ENCODE assay signal across 17 cellular contexts in the genomic region with DNA sequence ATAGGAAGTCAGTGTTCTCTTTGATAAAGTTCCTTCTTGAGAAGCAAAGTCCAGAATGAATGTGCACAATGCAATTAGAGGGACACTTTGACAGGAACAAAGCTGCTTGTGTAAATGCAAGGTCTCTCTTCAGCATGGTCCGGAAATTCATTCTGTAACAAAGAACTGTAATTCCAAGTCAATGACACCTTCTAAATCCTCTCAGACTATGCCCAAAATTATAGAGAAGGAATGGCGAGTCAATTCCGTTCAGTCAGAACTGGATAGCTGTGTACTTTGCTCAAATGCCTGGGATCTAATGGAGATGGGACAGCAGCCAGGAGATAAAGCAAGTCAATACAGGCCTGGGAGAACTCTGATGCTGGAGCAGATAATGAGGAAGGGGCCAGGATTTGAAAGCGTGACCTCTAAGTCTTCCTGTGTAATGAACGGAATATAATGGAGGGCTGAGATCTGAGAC.
A peak's percentile ranks its signal among the peaks of the same experiment; 100 is the strongest.
DNase-seq lines count a peak whose midpoint lies in the region; ATAC-seq and TF ChIP-seq lines count a peak whose summit lies in the region.
"Had no signal": no experiment of that assay in that cellular context is flagged by ENCODE, and none has a peak within 500 bp of the region (broad histone marks: within the 10 kb centered on the region; RNA-seq: fewer than 3 reads in every experiment).

No MANE protein-coding gene starts in this region.

- RAD21 ChIA-PET in HCT116 (lab: Charles Lee; ENCODE audit: low non-redundant PET in 1 of 2, low total read pairs in 2 of 2, uncharacterized antibody in 2 of 2, unreplicated experiment in 2 of 2) = interaction anchor here in 1 of 2 experiments (0.8 kb wide), 1 partner anchor 209 kb away, joined by 3 read pairs; no protein-coding TSS in a partner anchor

- H3K4me1 ChIP-seq in HCT116 (ENCODE audit: control insufficient read depth in 1 of 2, insufficient read depth in 2 of 2, low read length in 2 of 2) = peaks cover 18 to 30% of the 10 kb centered on the region in 2 experiments
- H3K4me1 ChIP-seq in mucosa of descending colon (ENCODE audit: low read depth) = no peaks in the 10 kb centered on the region

- no peak for TF ChIP-seq RAD21 in HCT116 (IDR thresholded peaks at IDR 0.05; ENCODE audit: low read depth)

- BruUV-seq in HCT116 (replicated peaks; lab: Mats Ljungman, UMichigan) = no TSS peak

- no peaks in the 10 kb centered on the region for H3K79me2 ChIP-seq in HCT116 (ENCODE audit: insufficient read depth, low read length)

- no peaks in the 10 kb centered on the region for H3K27me3 Mint-ChIP-seq in CD4-positive, alpha-beta T cell
- no peaks in the 10 kb centered on the region for H3K27me3 Mint-ChIP-seq in activated T-helper 17 cell treated with anti-CD3 and anti-CD28 coated beads, Interleukin-2, amount 50 U/mL, for 72 hours
- H3K27me3 Mint-ChIP-seq: activated T-cell treated with anti-CD3 and anti-CD28 coated beads, Interleukin-2, amount 50 U/mL, for 24 hours; stimulated activated naive CD8-positive, alpha-beta T cell treated with anti-CD3 and anti-CD28 coated beads, Interleukin-15, amount 100 ng/mL, for 72 hours had no signal

- no peaks in the 10 kb centered on the region for H3K36me3 Mint-ChIP-seq in CD4-positive, alpha-beta T cell (ENCODE audit: low read depth)
- H3K36me3 Mint-ChIP-seq in activated T-helper 17 cell treated with anti-CD3 and anti-CD28 coated beads, Interleukin-2, amount 50 U/mL, for 72 hours (ENCODE audit: low read depth) = no peaks in the 10 kb centered on the region

- no peaks in the 10 kb centered on the region for H3K9me3 ChIP-seq in CD4-positive, alpha-beta T cell (ENCODE audit: control insufficient read depth, low read length)
- no peaks in the 10 kb centered on the region for H3K9me3 ChIP-seq in HCT116 (ENCODE audit: control insufficient read depth in 1 of 2, insufficient read depth in 1 of 2, low read depth in 1 of 2, low read length in 2 of 2)
- H3K9me3 ChIP-seq in mucosa of descending colon = no peaks in the 10 kb centered on the region
- H3K9me3 ChIP-seq: lower lobe of right lung had no signal

- no peaks in the 10 kb centered on the region for H4K20me1 ChIP-seq in HCT116 (ENCODE audit: insufficient read depth)

- no peak overlapping the region for H3K27ac Mint-ChIP-seq in CD4-positive, alpha-beta T cell
- peak overlapping the region; percentile 14 for H3K27ac Mint-ChIP-seq in activated T-helper 17 cell treated with anti-CD3 and anti-CD28 coated beads, Interleukin-2, amount 50 U/mL, for 72 hours
- H3K27ac Mint-ChIP-seq: activated T-cell treated with anti-CD3 and anti-CD28 coated beads, Interleukin-2, amount 50 U/mL, for 24 hours; stimulated activated naive CD8-positive, alpha-beta T cell treated with anti-CD3 and anti-CD28 coated beads, Interleukin-15, amount 100 ng/mL, for 72 hours had no signal

- H3K9me2 ChIP-seq in HCT116 (ENCODE audit: insufficient read depth) = no peaks in the 10 kb centered on the region

- 0 out of 2 replicates have a peak overlapping the region, but pooled peaks have one; percentile 2 for H3K4me2 ChIP-seq in HCT116 (ENCODE audit: low read length)

- no peak overlapping the region for H3K27ac ChIP-seq in CD4-positive, alpha-beta T cell (ENCODE audit: low read depth, low read length)
- no peak overlapping the region for H3K27ac ChIP-seq in HCT116 (ENCODE audit: low read depth, low read length)
- H3K27ac ChIP-seq: GM23248, lower lobe of right lung, skin epidermis had no signal

- no peaks in the 10 kb centered on the region for H3K27me3 ChIP-seq in CD4-positive, alpha-beta T cell (ENCODE audit: control insufficient read depth, insufficient read depth, low read length)
- H3K27me3 ChIP-seq in HCT116 (ENCODE audit: insufficient read depth, low read length) = no peaks in the 10 kb centered on the region

- POLR2A ChIA-PET in CD4-positive, alpha-beta T cell (lab: Charles Lee) = interaction anchor here (0.5 to 3.4 kb wide), 2 partner anchors 11 to 1478 kb away, joined by 3 to 21 read pairs; no protein-coding TSS in a partner anchor
- POLR2A ChIA-PET in HCT116 (lab: Charles Lee) = interaction anchor here (1.5 kb wide), 1 partner anchor 23 kb away, joined by 4 read pairs; no protein-coding TSS in a partner anchor

- no peak for TF ChIP-seq POLR2A in HCT116 (IDR thresholded peaks at IDR 0.05; ENCODE audit: borderline replicate concordance, extremely low read depth, insufficient read depth, insufficient read length)

- no peak overlapping the region for H3K9ac ChIP-seq in HCT116 (ENCODE audit: low read length)
- H3K9ac ChIP-seq: GM23248 had no signal

- intact Hi-C loops in CD4-positive, alpha-beta T cell (cut with DNase I, micrococcal nuclease) = loop anchor here (5.0 to 10.0 kb wide), 2 partner anchors 96 to 596 kb away; a partner anchor contains a TSS
- intact Hi-C loops in HCT116 (cut with micrococcal nuclease) = no loop called here
- intact Hi-C loops in mucosa of descending colon (cut with DNase I, micrococcal nuclease) = no loop called here

- no peak for ATAC-seq in CD4-positive, alpha-beta T cell (ENCODE audit: poor library complexity)
- ATAC-seq in HCT116 (no peak), mucosa of descending colon (peak; percentile 81)
- no peak for ATAC-seq in activated T-helper 17 cell treated with anti-CD3 and anti-CD28 coated beads, Interleukin-2, amount 50 U/mL, for 72 hours (replicated peaks)
- ATAC-seq: lower lobe of right lung; stimulated activated naive CD8-positive, alpha-beta T cell treated with anti-CD3 and anti-CD28 coated beads, Interleukin-15, amount 100 ng/mL, for 72 hours had no signal

- DNase-seq in CD4-positive, alpha-beta T cell = no peak
- DNase-seq in HCT116 (ENCODE audit: low read depth, low spot score) (no peak), mucosa of descending colon (peak in 1 of 3 donors; percentile 74), superior temporal gyrus (ENCODE audit: extremely low spot score) (no peak), NCI-H1436 treated with DMSO at 0.1 percent for 48 hours (lab: John Stamatoyannopoulos, UW) (no peak), NCI-H2081 (lab: John Stamatoyannopoulos, UW) (no peak)
- DNase-seq: activated CD4-positive, CD25-positive, alpha-beta regulatory T cell treated with anti-CD3 and anti-CD28 coated beads, Interleukin-2, amount 50 U/mL, for 72 hours; activated T-cell treated with anti-CD3 and anti-CD28 coated beads, Interleukin-2, amount 50 U/mL, for 24 hours; amniotic stem cell; cortex of kidney; GM23248; lower lobe of right lung; NCI-H2081 treated with DMSO at 0.1 percent for 48 hours; occipital lobe; stimulated activated naive CD8-positive, alpha-beta T cell treated with anti-CD3 and anti-CD28 coated beads, Interleukin-15, amount 100 ng/mL, for 72 hours had no signal

- peaks cover 63% of the 10 kb centered on the region for H3K4me1 Mint-ChIP-seq in CD4-positive, alpha-beta T cell (ENCODE audit: low read depth)
- H3K4me1 Mint-ChIP-seq in activated T-helper 17 cell treated with anti-CD3 and anti-CD28 coated beads, Interleukin-2, amount 50 U/mL, for 72 hours = peaks cover 32% of the 10 kb centered on the region

- peaks cover 3% of the 10 kb centered on the region for H3K9me3 Mint-ChIP-seq in CD4-positive, alpha-beta T cell
- H3K9me3 Mint-ChIP-seq in activated T-helper 17 cell treated with anti-CD3 and anti-CD28 coated beads, Interleukin-2, amount 50 U/mL, for 72 hours = no peaks in the 10 kb centered on the region
- H3K9me3 Mint-ChIP-seq: activated T-cell treated with anti-CD3 and anti-CD28 coated beads, Interleukin-2, amount 50 U/mL, for 24 hours; stimulated activated naive CD8-positive, alpha-beta T cell treated with anti-CD3 and anti-CD28 coated beads, Interleukin-15, amount 100 ng/mL, for 72 hours had no signal

- peak overlapping the region; percentile 49 for H3K4me3 Mint-ChIP-seq in CD4-positive, alpha-beta T cell
- H3K4me3 Mint-ChIP-seq in activated T-helper 17 cell treated with anti-CD3 and anti-CD28 coated beads, Interleukin-2, amount 50 U/mL, for 72 hours = peak overlapping the region; percentile 40
- H3K4me3 Mint-ChIP-seq: activated T-cell treated with anti-CD3 and anti-CD28 coated beads, Interleukin-2, amount 50 U/mL, for 24 hours; stimulated activated naive CD8-positive, alpha-beta T cell treated with anti-CD3 and anti-CD28 coated beads, Interleukin-15, amount 100 ng/mL, for 72 hours had no signal

- no peaks in the 10 kb centered on the region for H3K36me3 ChIP-seq in HCT116 (ENCODE audit: control insufficient read depth in 1 of 2, insufficient read depth in 2 of 2, low read length in 2 of 2)
- no peaks in the 10 kb centered on the region for H3K36me3 ChIP-seq in mucosa of descending colon (ENCODE audit: low read depth)
- H3K36me3 ChIP-seq: lower lobe of right lung had no signal

- TF ChIP-seq CTCF in CD4-positive, alpha-beta T cell (IDR thresholded peaks at IDR 0.05) = no peak
- TF ChIP-seq CTCF in HCT116 (IDR thresholded peaks at IDR 0.05 in 2 of 3, conservative IDR thresholded peaks at IDR 0.05 in 1 of 3; ENCODE audit: borderline replicate concordance in 1 of 3, insufficient read depth in 1 of 3, low read depth in 2 of 3, low read length in 2 of 3) (no peak), mucosa of descending colon (IDR thresholded peaks at IDR 0.05) (no peak)

- H3K4me3 ChIP-seq in HCT116 (replicated peaks in 1 of 2; ENCODE audit: low read depth in 1 of 2, low read length in 2 of 2) = no peak overlapping the region
- no peak overlapping the region for H3K4me3 ChIP-seq in mucosa of descending colon
- H3K4me3 ChIP-seq: GM23248, lower lobe of right lung, skin epidermis had no signal

- CTCF ChIA-PET in CD4-positive, alpha-beta T cell (lab: Charles Lee) = interaction anchor here (1.3 to 1.4 kb wide), 2 partner anchors 15 to 31 kb away, joined by 3 read pairs; no protein-coding TSS in a partner anchor
- CTCF ChIA-PET in HCT116 (lab: Charles Lee) = interaction anchor here (1.5 kb wide), 1 partner anchor 8 kb away, joined by 4 read pairs; no protein-coding TSS in a partner anchor

- no peak overlapping the region for H2AFZ ChIP-seq in HCT116 (ENCODE audit: low read depth, low read length, poor library complexity, severe bottlenecking)
- H2AFZ ChIP-seq: GM23248 had no signal

TF ChIP-seq in HCT116, 20 proteins besides CTCF, POLR2A, EP300 and RAD21 (continues in another document):
- no peak for TF ChIP-seq EZH2 (IDR thresholded peaks at IDR 0.05)

Comparison
In these comparisons a context has a peak if more than half of its experiments do, and no peak if none do; other contexts are left out.
1. intact Hi-C loops: an anchor here in CD4-positive, alpha-beta T cell (5.0 to 10.0 kb wide); none called in HCT116 and mucosa of descending colon.